ENCODE assay signal across 8 cellular contexts in genomic region chr5:140966293-140967225, GRCh38. TPM values are rescaled to one million over a fixed set of nuclear protein-coding genes. Genes with fewer than 3 reads are reported as not detected.
DNase-seq lines count a peak whose midpoint lies in the region; ATAC-seq and TF ChIP-seq lines count a peak whose summit lies in the region.

Gene PCDHAC2, plus strand, starts transcription at chr5:140966476. Its CDS starts 291 bp downstream, at chr5:140966767.

- H3K36me3 ChIP-seq in WERI-Rb-1 (peaks cover 9% of the 10 kb centered on the region), right atrium auricular region (no peaks in the 10 kb centered on the region)

- DNase-seq in Right ventricle myocardium inferior (ENCODE audit: missing footprints) (peak; percentile 67), cardiac septum (ENCODE audit: low spot score) (no peak), WERI-Rb-1 (peak; percentile 89), right atrium auricular region (ENCODE audit: low spot score) (no peak), posterior vena cava (ENCODE audit: low spot score) (peak; percentile 80), NOMO-1 treated with DMSO at 0.1 percent for 48 hours (lab: John Stamatoyannopoulos, UW; ENCODE audit: unreplicated experiment) (no peak)

- H3K9me3 ChIP-seq in WERI-Rb-1 (ENCODE audit: severe bottlenecking) (no peaks in the 10 kb centered on the region), right atrium auricular region (no peaks in the 10 kb centered on the region)

- H3K27ac ChIP-seq in WERI-Rb-1 (peak within 1 kb of the TSS; percentile 81), right atrium auricular region (peak within 1 kb of the TSS; percentile 35 to 46)

- intact Hi-C loops in Right ventricle myocardium inferior (cut with DNase I) (no loop called here), cardiac septum (cut with DNase I) (no loop called here), posterior vena cava (cut with DNase I) (no loop called here)

- H3K4me1 ChIP-seq in right atrium auricular region, result peaks cover 0 to 20% of the 10 kb centered on the region in 2 donors

- peak within 1 kb of the TSS; percentile 82 for H3K4me3 ChIP-seq in WERI-Rb-1 (ENCODE audit: low read depth, low read length)
- H3K4me3 ChIP-seq in right atrium auricular region, result peak within 1 kb of the TSS; percentile 33 to 63

- no peaks in the 10 kb centered on the region for H3K27me3 ChIP-seq in WERI-Rb-1 (ENCODE audit: insufficient read depth, low read depth, severe bottlenecking)
- no peaks in the 10 kb centered on the region for H3K27me3 ChIP-seq in right atrium auricular region

- no peak for TF ChIP-seq CTCF in WERI-Rb-1 (IDR thresholded peaks at IDR 0.05; ENCODE audit: low read depth, low read length)
- TF ChIP-seq CTCF in right atrium auricular region (IDR thresholded peaks at IDR 0.05), result no peak

- ATAC-seq in Right ventricle myocardium inferior (peak; percentile 48), HG03457 (IDR thresholded peaks at IDR 0.05; ENCODE audit: unreplicated experiment) (no peak), GM18909 (IDR thresholded peaks at IDR 0.05; ENCODE audit: poor library complexity, unreplicated experiment) (no peak)

RNA-seq across cellular contexts. Expression of gene PCDHAC2, which starts in this region (rescaled TPM):
- total RNA-seq in Right ventricle myocardium inferior (0.30 TPM), cardiac septum (0.67 TPM), right atrium auricular region (1 to 10 TPM; 3.7 to 4.1 TPM), posterior vena cava (under 1 TPM; 0.32 to 0.33 TPM)

Comparison
In these comparisons a context has a peak if more than half of its experiments do, and no peak if none do; other contexts are left out.
1. Peak in DNase-seq and ATAC-seq in Right ventricle myocardium inferior; RNA of the gene not detected or under 1 TPM.
2. Peak in DNase-seq in posterior vena cava; RNA of the gene not detected or under 1 TPM.